ENCODE assay signal across 8 cellular contexts in genomic region chr4:3765271-3766206, GRCh38. TPM values are rescaled to one million over a fixed set of nuclear protein-coding genes. Genes with fewer than 3 reads are reported as not detected.
A peak's percentile ranks its signal among the peaks of the same experiment; 100 is the strongest.
DNase-seq lines count a peak whose midpoint lies in the region; ATAC-seq and TF ChIP-seq lines count a peak whose summit lies in the region.

No MANE protein-coding gene starts in this region.

- peak overlapping the region; percentile 8 to 92 for H3K27ac ChIP-seq in coronary artery
- no peak overlapping the region for H3K27ac ChIP-seq in lower lobe of right lung

- H3K4me3 ChIP-seq in coronary artery (peak overlapping the region; percentile 73), lower lobe of right lung (peak overlapping the region; percentile 37)

- H3K4me1 ChIP-seq in ES-I3 (ENCODE audit: insufficient read depth, low read length) (peaks cover 8% of the 10 kb centered on the region; the same call in 1 of the 2 replicates), lower lobe of right lung (peaks cover 3% of the 10 kb centered on the region)

- peak; percentile 30 to 73 for DNase-seq in NCI-H1930 (lab: John Stamatoyannopoulos, UW)
- DNase-seq in coronary artery (ENCODE audit: low spot score): no peak
- DNase-seq in lower lobe of right lung: no peak
- no peak for DNase-seq in epidermal melanocyte (ENCODE audit: insufficient read length, low spot score)
- no peak for DNase-seq in NAMALWA (ENCODE audit: low spot score)

- peak overlapping the region; percentile 34 for H3K9ac ChIP-seq in ES-I3 (ENCODE audit: low read depth, low read length)

- H3K36me3 ChIP-seq in ES-I3 (ENCODE audit: insufficient read depth, low read length): no peaks in the 10 kb centered on the region
- no peaks in the 10 kb centered on the region for H3K36me3 ChIP-seq in lower lobe of right lung

- H3K27me3 ChIP-seq in lower lobe of right lung (ENCODE audit: low read depth): peaks cover 49% of the 10 kb centered on the region

- TF ChIP-seq CTCF in coronary artery (IDR thresholded peaks at IDR 0.05) (no peak), lower lobe of right lung (IDR thresholded peaks at IDR 0.05) (no peak)

- H3K9me3 ChIP-seq in ES-I3 (ENCODE audit: control insufficient read depth, insufficient read depth, low read length): no peaks in the 10 kb centered on the region
- no peaks in the 10 kb centered on the region for H3K9me3 ChIP-seq in lower lobe of right lung

- intact Hi-C loops in lower lobe of right lung (cut with DNase I): no loop called here

- ATAC-seq in lower lobe of right lung (peak in 1 of 2 donors; percentile 37), HG03457 (IDR thresholded peaks at IDR 0.05; ENCODE audit: unreplicated experiment) (no peak), GM19023 (IDR thresholded peaks at IDR 0.05; ENCODE audit: unreplicated experiment) (no peak)

RNA-seq across cellular contexts. Expression of gene ADRA2C, which starts 0.6 kb away (rescaled TPM):
- total RNA-seq in lower lobe of right lung: 2.5 TPM

Comparison
In these comparisons a context has a peak if more than half of its experiments do, and no peak if none do; other contexts are left out.
1. DNase-seq: peak in NCI-H1930 (2 of 2); none in coronary artery (single experiment), lower lobe of right lung (single experiment), epidermal melanocyte (single experiment) and NAMALWA (single experiment).